12 cellular contexts compared by ENCODE assay signal in the genomic region with DNA sequence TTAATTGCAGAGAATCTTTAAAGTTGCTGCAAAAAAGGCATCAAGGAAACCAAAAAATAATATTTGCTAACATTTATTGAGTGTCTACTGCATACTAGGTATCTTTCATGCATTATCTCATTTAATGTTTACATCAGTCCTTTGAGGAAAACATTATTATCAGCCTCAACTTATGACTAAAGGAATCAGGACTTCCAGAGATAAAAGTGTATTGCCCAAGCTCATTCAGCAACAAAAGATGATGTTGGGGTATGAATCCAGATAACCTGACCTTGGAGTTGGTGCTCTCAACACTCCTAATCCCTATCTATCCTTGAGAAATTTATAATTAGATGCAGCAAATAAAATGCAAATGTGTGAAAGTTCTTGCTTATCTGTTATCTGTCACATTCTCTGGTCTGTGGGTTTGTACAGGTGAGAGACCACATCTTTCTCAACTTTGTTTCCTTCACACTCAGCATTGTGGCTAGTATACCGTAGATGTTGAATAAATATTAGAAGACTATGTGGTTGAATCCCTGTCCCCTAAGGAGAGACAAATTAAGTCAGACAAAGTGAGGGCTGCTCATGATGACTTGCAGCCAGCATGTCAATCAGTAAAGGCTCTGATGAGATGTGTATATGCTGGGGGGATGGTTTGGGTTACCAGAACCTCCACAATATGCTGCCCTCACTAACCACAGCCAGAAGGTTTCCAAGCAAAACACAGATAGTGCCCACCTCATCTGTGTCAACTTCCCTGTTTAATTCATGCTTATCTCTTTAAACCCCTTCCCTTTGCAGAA.
"Had no signal": no experiment of that assay in that cellular context is flagged by ENCODE, and none has a peak within 500 bp of the region (broad histone marks: within the 10 kb centered on the region; RNA-seq: fewer than 3 reads in every experiment).

No MANE protein-coding gene starts in this region.

- H3K4me3 Mint-ChIP-seq: activated CD4-positive, alpha-beta T cell treated with anti-CD3 and anti-CD28 coated beads, Interleukin-2, amount 10 ng/mL, durations not matched to agents 7 days and 5 days; activated naive CD4-positive, alpha-beta T cell treated with anti-CD3 and anti-CD28 coated beads, Interleukin-2, amount 50 U/mL, for 24 hours; central memory CD8-positive, alpha-beta T cell; natural killer cell treated with Interleukin-12 subunit alpha and Interleukin-12 subunit beta and Interleukin-15 and Interleukin-18, amount 100 ng/mL, for 72 hours had no signal

- H3K27ac Mint-ChIP-seq: activated CD4-positive, alpha-beta T cell treated with anti-CD3 and anti-CD28 coated beads, Interleukin-2, amount 10 ng/mL, durations not matched to agents 7 days and 5 days; activated naive CD4-positive, alpha-beta T cell treated with anti-CD3 and anti-CD28 coated beads, Interleukin-2, amount 50 U/mL, for 24 hours; natural killer cell treated with Interleukin-12 subunit alpha and Interleukin-12 subunit beta and Interleukin-15 and Interleukin-18, amount 100 ng/mL, for 72 hours had no signal

- H3K27ac ChIP-seq: brain microvascular endothelial cell, coronary artery had no signal

- H3K36me3 ChIP-seq: brain microvascular endothelial cell had no signal

- ATAC-seq: natural killer cell treated with Interleukin-12 subunit alpha and Interleukin-12 subunit beta and Interleukin-15 and Interleukin-18, amount 100 ng/mL, for 72 hours had no signal

- H3K4me3 ChIP-seq: coronary artery had no signal

- DNase-seq: activated CD4-positive, alpha-beta T cell treated with anti-CD3 and anti-CD28 coated beads, Interleukin-2, amount 10 ng/mL, durations not matched to agents 7 days and 5 days; activated effector memory CD4-positive, alpha-beta T cell treated with Interleukin-2 at 50 U/mL for 16 hours; brain microvascular endothelial cell; effector CD4-positive, alpha-beta T cell; foreskin fibroblast; hypothalamus; mesendoderm; stimulated activated CD4-positive, alpha-beta T cell treated with anti-CD3 and anti-CD28 coated beads, Interleukin-1b, Interleukin-23, amount 100 ng/mL, for 48 hours had no signal

- H3K9me3 Mint-ChIP-seq: activated CD4-positive, alpha-beta T cell treated with anti-CD3 and anti-CD28 coated beads, Interleukin-2, amount 10 ng/mL, durations not matched to agents 7 days and 5 days; activated naive CD4-positive, alpha-beta T cell treated with anti-CD3 and anti-CD28 coated beads, Interleukin-2, amount 50 U/mL, for 24 hours; central memory CD8-positive, alpha-beta T cell; natural killer cell treated with Interleukin-12 subunit alpha and Interleukin-12 subunit beta and Interleukin-15 and Interleukin-18, amount 100 ng/mL, for 72 hours had no signal
